17 cellular contexts compared by ENCODE assay signal in genomic region chr2:210671065-210671464, GRCh38.
DNase-seq lines count a peak whose midpoint lies in the region; ATAC-seq and TF ChIP-seq lines count a peak whose summit lies in the region.
"Had no signal": no experiment of that assay in that cellular context is flagged by ENCODE, and none has a peak within 500 bp of the region (broad histone marks: within the 10 kb centered on the region; RNA-seq: fewer than 3 reads in every experiment).

No MANE protein-coding gene starts in this region.

- H3K4me3 Mint-ChIP-seq in stimulated activated naive CD8-positive, alpha-beta T cell treated with anti-CD3 and anti-CD28 coated beads, Interleukin-15, amount 100 ng/mL, for 72 hours = no peak overlapping the region
- H3K4me3 Mint-ChIP-seq: CD4-positive, alpha-beta memory T cell; GM23338 had no signal

- H3K36me3 ChIP-seq in cardiac muscle cell = peaks cover 48% of the 10 kb centered on the region
- H3K36me3 ChIP-seq: BE2C had no signal

- intact Hi-C loops in right cardiac atrium (cut with DNase I) = no loop called here

- DNase-seq in cardiac muscle cell (ENCODE audit: low read depth in 1 of 2, low spot score in 1 of 2) = no peak
- no peak for DNase-seq in right cardiac atrium
- DNase-seq in NCI-H2227 treated with DMSO at 0.1 percent for 48 hours (lab: John Stamatoyannopoulos, UW) = peak; percentile 72
- DNase-seq in midbrain (lab: John Stamatoyannopoulos, UW) = peak; percentile 5
- DNase-seq in activated CD4-positive, alpha-beta T cell treated with anti-CD3 and anti-CD28 coated beads for 4 hours = no peak
- DNase-seq in activated CD8-positive, alpha-beta memory T cell treated with anti-CD3 and anti-CD28 coated beads, Interleukin-2, amount 50 U/mL, for 4 hours = no peak
- DNase-seq in 8988T = no peak
- DNase-seq in stimulated activated naive CD8-positive, alpha-beta T cell treated with anti-CD3 and anti-CD28 coated beads, Interleukin-15, amount 100 ng/mL, for 72 hours = no peak
- DNase-seq: BE2C; CD4-positive, alpha-beta memory T cell; COR-L47; DMS153; DMS79 treated with DMSO at 0.1 percent for 48 hours; EL; H7 had no signal

- no peak overlapping the region for H3K4me3 ChIP-seq in cardiac muscle cell
- no peak overlapping the region for H3K4me3 ChIP-seq in right cardiac atrium (ENCODE audit: low read length)
- H3K4me3 ChIP-seq: GM23338 had no signal

- peaks cover 10% of the 10 kb centered on the region for H3K4me1 ChIP-seq in cardiac muscle cell (ENCODE audit: low read depth)
- H3K4me1 ChIP-seq in right cardiac atrium (ENCODE audit: control insufficient read depth, insufficient read depth, low read length) = no peaks in the 10 kb centered on the region

- H3K4me1 Mint-ChIP-seq in stimulated activated naive CD8-positive, alpha-beta T cell treated with anti-CD3 and anti-CD28 coated beads, Interleukin-15, amount 100 ng/mL, for 72 hours = no peaks in the 10 kb centered on the region
- H3K4me1 Mint-ChIP-seq: CD4-positive, alpha-beta memory T cell had no signal

- H3K9me3 ChIP-seq in cardiac muscle cell (ENCODE audit: low read depth) (no peaks in the 10 kb centered on the region), right cardiac atrium (ENCODE audit: control insufficient read depth, low read length) (no peaks in the 10 kb centered on the region)
- H3K9me3 ChIP-seq: BE2C had no signal

- H3K27ac ChIP-seq in cardiac muscle cell (peak overlapping the region; percentile 25), right cardiac atrium (ENCODE audit: low read length) (no peak overlapping the region)
- H3K27ac ChIP-seq: C4-2B had no signal

- no peak for ATAC-seq in right cardiac atrium
- ATAC-seq in stimulated activated naive CD8-positive, alpha-beta T cell treated with anti-CD3 and anti-CD28 coated beads, Interleukin-15, amount 100 ng/mL, for 72 hours = no peak
- ATAC-seq: GM23338 had no signal

- no peaks in the 10 kb centered on the region for H3K9me3 Mint-ChIP-seq in stimulated activated naive CD8-positive, alpha-beta T cell treated with anti-CD3 and anti-CD28 coated beads, Interleukin-15, amount 100 ng/mL, for 72 hours
- H3K9me3 Mint-ChIP-seq: GM23338 had no signal

- no peak overlapping the region for H3K27ac Mint-ChIP-seq in stimulated activated naive CD8-positive, alpha-beta T cell treated with anti-CD3 and anti-CD28 coated beads, Interleukin-15, amount 100 ng/mL, for 72 hours
- H3K27ac Mint-ChIP-seq: CD4-positive, alpha-beta memory T cell; GM23338 had no signal

- H3K27me3 Mint-ChIP-seq in stimulated activated naive CD8-positive, alpha-beta T cell treated with anti-CD3 and anti-CD28 coated beads, Interleukin-15, amount 100 ng/mL, for 72 hours = no peaks in the 10 kb centered on the region
- H3K27me3 Mint-ChIP-seq: CD4-positive, alpha-beta memory T cell had no signal

- WGBS in right cardiac atrium = 86% methylated on average over 3 of the region's 3 CpGs

- no peak for TF ChIP-seq CTCF in cardiac muscle cell (IDR thresholded peaks at IDR 0.05; ENCODE audit: low read depth, low read length)

- H3K27me3 ChIP-seq in cardiac muscle cell (no peaks in the 10 kb centered on the region), right cardiac atrium (ENCODE audit: control insufficient read depth, insufficient read depth) (no peaks in the 10 kb centered on the region)
- H3K27me3 ChIP-seq: BE2C had no signal

Comparison
In these comparisons a context has a peak if more than half of its experiments do, and no peak if none do; other contexts are left out.
1. DNase-seq: peak in NCI-H2227 treated with DMSO at 0.1 percent for 48 hours (single experiment) and midbrain (single experiment); none in cardiac muscle cell (0 of 2), right cardiac atrium (0 of 3), activated CD4-positive, alpha-beta T cell treated with anti-CD3 and anti-CD28 coated beads for 4 hours (0 of 2), activated CD8-positive, alpha-beta memory T cell treated with anti-CD3 and anti-CD28 coated beads, Interleukin-2, amount 50 U/mL, for 4 hours (single experiment), 8988T (single experiment) and stimulated activated naive CD8-positive, alpha-beta T cell treated with anti-CD3 and anti-CD28 coated beads, Interleukin-15, amount 100 ng/mL, for 72 hours (0 of 2).